ENCODE assay signal across 1 cellular context in the genomic region with DNA sequence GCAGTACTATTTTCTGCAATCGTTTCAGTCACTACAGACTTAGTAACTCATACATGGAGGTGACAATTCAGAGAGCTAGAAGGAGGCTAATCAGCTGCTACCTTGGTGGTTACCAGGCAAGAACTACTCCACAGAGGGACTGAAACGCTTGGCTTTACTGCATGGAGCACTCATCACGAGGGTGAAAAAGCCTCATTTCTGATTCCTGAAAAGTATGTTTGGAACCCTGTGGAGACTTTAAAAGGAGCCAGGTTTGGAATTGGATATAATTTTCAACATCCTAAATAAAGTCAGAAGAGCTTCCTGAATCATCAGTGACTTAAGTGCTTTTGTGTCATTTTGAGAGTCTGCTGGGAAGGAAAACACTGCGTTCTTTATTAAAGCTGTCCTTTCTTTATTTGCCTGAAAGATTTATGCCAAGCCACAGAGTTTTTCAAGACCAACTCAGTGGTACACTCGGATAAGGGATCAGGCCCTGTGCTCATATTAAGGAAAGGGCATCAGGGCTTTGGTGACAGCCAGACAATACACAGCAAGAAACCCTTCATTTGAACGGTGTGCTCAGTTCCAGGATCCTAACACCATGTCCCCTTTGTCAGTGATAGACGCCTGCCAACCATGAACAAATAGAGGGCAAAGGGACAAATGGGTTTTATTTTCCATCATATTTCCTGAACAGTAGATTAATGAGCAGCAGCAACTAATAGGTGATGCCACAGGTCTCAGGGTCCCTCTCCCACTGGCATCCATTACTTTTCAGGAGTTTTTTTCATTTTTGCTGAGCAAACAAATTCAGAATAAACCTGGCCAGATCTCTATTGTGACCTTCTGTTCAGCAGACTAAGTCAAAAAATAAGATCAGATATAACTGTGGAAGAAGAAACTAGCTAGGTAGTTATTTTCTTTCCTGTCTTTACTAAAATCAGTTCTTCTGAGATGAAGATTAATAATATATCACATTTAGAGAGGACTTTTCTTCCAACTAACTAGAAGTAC.
A peak's percentile ranks its signal among the peaks of the same experiment; 100 is the strongest.
TF ChIP-seq lines count a peak whose summit lies in the region.

No MANE protein-coding gene starts in this region.

TF ChIP-seq in H1, 55 proteins besides CTCF, POLR2A, EP300 and RAD21 (continued from another document):
- TF ChIP-seq POU5F1 (IDR thresholded peaks at IDR 0.05; ENCODE audit: low read depth, low read length) (no peak), BRCA1 (IDR thresholded peaks at IDR 0.05; ENCODE audit: low read depth, low read length) (no peak), MAFK (IDR thresholded peaks at IDR 0.05; ENCODE audit: low read depth, low read length) (peak; percentile 58; the same call in 1 of the 2 replicates), JUN (IDR thresholded peaks at IDR 0.05; ENCODE audit: low read depth, low read length) (no peak), RNF2 (IDR thresholded peaks at IDR 0.05; ENCODE audit: borderline replicate concordance, low read depth, low read length, missing control alignments, poor library complexity, severe bottlenecking) (no peak), CBX5 (IDR thresholded peaks at IDR 0.05; ENCODE audit: low read depth, low read length) (no peak), BACH1 (IDR thresholded peaks at IDR 0.05; ENCODE audit: low read length) (no peak), HDAC2 (IDR thresholded peaks at IDR 0.05; ENCODE audit: borderline replicate concordance in 1 of 2, low read depth in 2 of 2, low read length in 2 of 2) (no peak)
